In genomic region chr6:15521516-15521915, GRCh38 we compare ENCODE assay signal across 15 cellular contexts.
DNase-seq lines count a peak whose midpoint lies in the region; ATAC-seq, FAIRE-seq and TF ChIP-seq lines count a peak whose summit lies in the region.
"Had no signal": no experiment of that assay in that cellular context is flagged by ENCODE, and none has a peak within 500 bp of the region (broad histone marks: within the 10 kb centered on the region; RNA-seq: fewer than 3 reads in every experiment).

No MANE protein-coding gene starts in this region.

- no peak for TF ChIP-seq POLR2A in esophagus muscularis mucosa (IDR thresholded peaks at IDR 0.05; ENCODE audit: low read depth)
- no peak; the same call in 1 of the 2 replicates for TF ChIP-seq POLR2A in GM12891 (IDR thresholded peaks at IDR 0.05; ENCODE audit: low read depth, low read length)

- H3K4me1 Mint-ChIP-seq in CD8-positive, alpha-beta memory T cell = peaks cover 7 to 13% (median 10%) of the 10 kb centered on the region in 3 donors
- peaks cover 6 to 28% (median 13%) of the 10 kb centered on the region in 7 donors for H3K4me1 Mint-ChIP-seq in naive thymus-derived CD4-positive, alpha-beta T cell

- no peak for FAIRE-seq in GM12891 (lab: Jason Lieb, UNC)

- DNase-seq in CD8-positive, alpha-beta memory T cell = no peak
- DNase-seq in NCI-H82 treated with DMSO at 0.1 percent for 48 hours (lab: John Stamatoyannopoulos, UW; ENCODE audit: unreplicated experiment) (peak; percentile 65), esophagus muscularis mucosa (ENCODE audit: extremely low spot score) (no peak), sciatic nerve (ENCODE audit: low spot score) (peak; percentile 54), GM12891 (ENCODE audit: insufficient read length, low spot score) (no peak), GM10248 (ENCODE audit: extremely low spot score) (no peak), kidney tubule cell (ENCODE audit: low spot score) (no peak)
- DNase-seq in naive thymus-derived CD4-positive, alpha-beta T cell = no peak
- DNase-seq: activated T-cell treated with anti-CD3 and anti-CD28 coated beads, Interleukin-2, amount 50 U/mL, for 4 hours; EL; foreskin fibroblast; NCI-H1048; NCI-H2171 had no signal

- H3K9me3 ChIP-seq in CD8-positive, alpha-beta memory T cell (ENCODE audit: low read length) = no peaks in the 10 kb centered on the region
- no peaks in the 10 kb centered on the region for H3K9me3 ChIP-seq in esophagus muscularis mucosa
- H3K9me3 ChIP-seq in naive thymus-derived CD4-positive, alpha-beta T cell (ENCODE audit: control insufficient read depth in 2 of 3, low read length in 3 of 3) = no peaks in the 10 kb centered on the region
- H3K9me3 ChIP-seq: ascending aorta had no signal

- no peaks in the 10 kb centered on the region for H3K36me3 ChIP-seq in CD8-positive, alpha-beta memory T cell (ENCODE audit: insufficient read depth, low read length)
- peaks cover 26 to 87% (median 68%) of the 10 kb centered on the region in 4 donors for H3K36me3 ChIP-seq in esophagus muscularis mucosa
- H3K36me3 ChIP-seq in naive thymus-derived CD4-positive, alpha-beta T cell (ENCODE audit: control insufficient read depth in 2 of 3, insufficient read depth in 3 of 3, low read length in 3 of 3) = peaks cover 0 to 83% (median 8%) of the 10 kb centered on the region in 3 experiments

- H3K4me3 ChIP-seq in CD8-positive, alpha-beta memory T cell (ENCODE audit: low read length) = no peak overlapping the region
- H3K4me3 ChIP-seq in esophagus muscularis mucosa = no peak overlapping the region
- no peak overlapping the region for H3K4me3 ChIP-seq in naive thymus-derived CD4-positive, alpha-beta T cell (ENCODE audit: low read length)
- H3K4me3 ChIP-seq: ascending aorta had no signal

- H3K27me3 Mint-ChIP-seq in CD8-positive, alpha-beta memory T cell = peaks cover 0 to 2% of the 10 kb centered on the region in 2 donors
- H3K27me3 Mint-ChIP-seq in naive thymus-derived CD4-positive, alpha-beta T cell = no peaks in the 10 kb centered on the region

- peak; percentile 75 for ATAC-seq in sciatic nerve
- no peak for ATAC-seq in naive thymus-derived CD4-positive, alpha-beta T cell
- ATAC-seq: activated T-cell treated with anti-CD3 and anti-CD28 coated beads, Interleukin-2, amount 50 U/mL, for 4 hours had no signal

- intact Hi-C loops in esophagus muscularis mucosa (cut with DNase I) (no loop called here), sciatic nerve (cut with DNase I) (no loop called here)
- intact Hi-C loops in naive thymus-derived CD4-positive, alpha-beta T cell (cut with micrococcal nuclease) = no loop called here

- H3K36me3 Mint-ChIP-seq in CD8-positive, alpha-beta memory T cell = peaks cover 14 to 95% (median 43%) of the 10 kb centered on the region in 3 donors
- H3K36me3 Mint-ChIP-seq in naive thymus-derived CD4-positive, alpha-beta T cell = peaks cover 29 to 84% (median 51%) of the 10 kb centered on the region in 5 donors

- CTCF ChIA-PET in CD8-positive, alpha-beta memory T cell (lab: Charles Lee) = no interaction called here
- CTCF ChIA-PET in naive thymus-derived CD4-positive, alpha-beta T cell (lab: Charles Lee) = no interaction called here
- CTCF ChIA-PET in GM10248 (lab: Yijun Ruan, JAX) = interaction anchor here (0.9 to 1.3 kb wide), 4 partner anchors 9 to 22 kb away, joined by 3 to 4 read pairs (median 3); no protein-coding TSS in a partner anchor

- POLR2A ChIA-PET in CD8-positive, alpha-beta memory T cell (lab: Charles Lee) = no interaction called here
- POLR2A ChIA-PET in naive thymus-derived CD4-positive, alpha-beta T cell (lab: Charles Lee) = no interaction called here
- POLR2A ChIA-PET in GM10248 (lab: Yijun Ruan, JAX) = no interaction called here

- H3K27me3 ChIP-seq in CD8-positive, alpha-beta memory T cell (ENCODE audit: insufficient read depth, low read length, poor library complexity, severe bottlenecking) = no peaks in the 10 kb centered on the region
- no peaks in the 10 kb centered on the region for H3K27me3 ChIP-seq in esophagus muscularis mucosa
- no peaks in the 10 kb centered on the region for H3K27me3 ChIP-seq in naive thymus-derived CD4-positive, alpha-beta T cell (ENCODE audit: control insufficient read depth in 2 of 2, insufficient read depth in 2 of 2, low read length in 2 of 2)
- H3K27me3 ChIP-seq: ascending aorta had no signal

- H3K9me3 Mint-ChIP-seq in CD8-positive, alpha-beta memory T cell = peaks cover 0 to 4% (median 0%) of the 10 kb centered on the region in 5 donors
- H3K9me3 Mint-ChIP-seq in naive thymus-derived CD4-positive, alpha-beta T cell = peaks cover 0 to 11% (median 0%) of the 10 kb centered on the region in 11 donors
- H3K9me3 Mint-ChIP-seq: activated T-cell treated with anti-CD3 and anti-CD28 coated beads, Interleukin-2, amount 50 U/mL, for 4 hours had no signal

- H3K27ac Mint-ChIP-seq in CD8-positive, alpha-beta memory T cell = peak overlapping the region in 5 of 8 donors; percentile 6 to 83 (median 41)
- peak overlapping the region in 2 of 9 donors; percentile 43 to 59 for H3K27ac Mint-ChIP-seq in naive thymus-derived CD4-positive, alpha-beta T cell

- H3K27ac ChIP-seq in CD8-positive, alpha-beta memory T cell (ENCODE audit: low read depth, low read length) = no peak overlapping the region
- H3K27ac ChIP-seq in esophagus muscularis mucosa (replicated peaks in 1 of 4) = peak overlapping the region in 3 of 4 donors; percentile 21 to 58 (median 42)
- no peak overlapping the region for H3K27ac ChIP-seq in naive thymus-derived CD4-positive, alpha-beta T cell (ENCODE audit: low read depth, low read length)
- H3K27ac ChIP-seq: ascending aorta, WERI-Rb-1 had no signal

- TF ChIP-seq CTCF in esophagus muscularis mucosa (IDR thresholded peaks at IDR 0.05) (no peak), GM10248 (IDR thresholded peaks at IDR 0.05; ENCODE audit: control extremely low read depth, extremely low read depth, low read depth, missing control alignments) (no peak)

- no peaks in the 10 kb centered on the region for H3K4me1 ChIP-seq in CD8-positive, alpha-beta memory T cell (ENCODE audit: insufficient read depth, low read length)
- peaks cover 0 to 18% (median 13%) of the 10 kb centered on the region in 4 donors for H3K4me1 ChIP-seq in esophagus muscularis mucosa
- H3K4me1 ChIP-seq in naive thymus-derived CD4-positive, alpha-beta T cell (ENCODE audit: control insufficient read depth in 2 of 2, insufficient read depth in 2 of 2, low read length in 2 of 2) = no peaks in the 10 kb centered on the region
- H3K4me1 ChIP-seq: ascending aorta had no signal

- TF ChIP-seq EP300 in esophagus muscularis mucosa (IDR thresholded peaks at IDR 0.05) = no peak

- no peak overlapping the region for H3K4me3 Mint-ChIP-seq in CD8-positive, alpha-beta memory T cell
- H3K4me3 Mint-ChIP-seq in naive thymus-derived CD4-positive, alpha-beta T cell = no peak overlapping the region
- H3K4me3 Mint-ChIP-seq: activated T-cell treated with anti-CD3 and anti-CD28 coated beads, Interleukin-2, amount 50 U/mL, for 4 hours had no signal

- WGBS in esophagus muscularis mucosa = 51% methylated on average over 5 of the region's 5 CpGs

TF ChIP-seq in GM12891, 5 proteins besides CTCF, POLR2A, EP300 and RAD21:
- TF ChIP-seq PAX5 (IDR thresholded peaks at IDR 0.05; ENCODE audit: insufficient read depth, low read length, severe bottlenecking) (no peak), SPI1 (IDR thresholded peaks at IDR 0.05; ENCODE audit: low read depth, low read length) (no peak), POLR2AphosphoS5 (IDR thresholded peaks at IDR 0.05; ENCODE audit: low read depth, low read length) (no peak), TAF1 (IDR thresholded peaks at IDR 0.05; ENCODE audit: low read depth, low read length) (no peak), POU2F2 (IDR thresholded peaks at IDR 0.05; ENCODE audit: low read depth, low read length) (no peak)

Comparison
In these comparisons a context has a peak if more than half of its experiments do, and no peak if none do; other contexts are left out.
1. DNase-seq: peak in NCI-H82 treated with DMSO at 0.1 percent for 48 hours (single experiment) and sciatic nerve (single experiment); none in CD8-positive, alpha-beta memory T cell (0 of 5), esophagus muscularis mucosa (single experiment), naive thymus-derived CD4-positive, alpha-beta T cell (0 of 9), GM12891 (single experiment), GM10248 (single experiment) and kidney tubule cell (single experiment).
2. H3K27ac ChIP-seq: peak in esophagus muscularis mucosa (3 of 4); none in CD8-positive, alpha-beta memory T cell (single experiment) and naive thymus-derived CD4-positive, alpha-beta T cell (single experiment).